In genomic region chr20:18728165-18728866, GRCh38 we compare ENCODE assay signal across 14 cellular contexts.
DNase-seq lines count a peak whose midpoint lies in the region; ATAC-seq and TF ChIP-seq lines count a peak whose summit lies in the region.
"Had no signal": no experiment of that assay in that cellular context is flagged by ENCODE, and none has a peak within 500 bp of the region (broad histone marks: within the 10 kb centered on the region; RNA-seq: fewer than 3 reads in every experiment).

No MANE protein-coding gene starts in this region.

- TF ChIP-seq CTCF in OCI-LY7 (conservative IDR thresholded peaks at IDR 0.05; ENCODE audit: low read length) (no peak), vagina (IDR thresholded peaks at IDR 0.05) (no peak)

- no peak for TF ChIP-seq POLR2A in vagina (IDR thresholded peaks at IDR 0.05)

- CTCF ChIA-PET in OCI-LY7 (lab: Charles Lee; ENCODE audit: unreplicated experiment), result no interaction called here

- DNase-seq in OCI-LY7 (ENCODE audit: low spot score) (peak; percentile 79), vagina (ENCODE audit: extremely low spot score in 2 of 2) (no peak), SHP77 (lab: John Stamatoyannopoulos, UW) (no peak), DMS53 (lab: John Stamatoyannopoulos, UW) (no peak), NCI-H1417 (lab: John Stamatoyannopoulos, UW) (no peak)
- DNase-seq: Calu3, heart left ventricle, NCI-H2081 treated with DMSO at 0.1 percent for 48 hours, T-helper 2 cell had no signal

- peak overlapping the region; percentile 28; the same call in 1 of the 2 replicates for H2AFZ ChIP-seq in OCI-LY7 (ENCODE audit: low read length)

- H3K36me3 ChIP-seq in OCI-LY7 (ENCODE audit: insufficient read depth, low read length) (no peaks in the 10 kb centered on the region), vagina (no peaks in the 10 kb centered on the region)
- H3K36me3 ChIP-seq: heart left ventricle, tibial nerve had no signal

- H3K79me2 ChIP-seq in OCI-LY7 (ENCODE audit: insufficient read depth, low read depth, low read length), result no peaks in the 10 kb centered on the region

- ATAC-seq in GM18511 (IDR thresholded peaks at IDR 0.05; ENCODE audit: unreplicated experiment) (peak; percentile 96), GM21423 (IDR thresholded peaks at IDR 0.05; ENCODE audit: unreplicated experiment) (peak; percentile 92), HG03097 (IDR thresholded peaks at IDR 0.05; ENCODE audit: low FRiP score, unreplicated experiment) (peak; percentile 87)
- ATAC-seq: heart left ventricle had no signal

- POLR2A ChIA-PET in OCI-LY7 (lab: Charles Lee), result interaction anchor here (0.6 kb wide), 1 partner anchor 1150 kb away, joined by 4 read pairs; no protein-coding TSS in a partner anchor

- H3K4me2 ChIP-seq in OCI-LY7 (ENCODE audit: low read length), result peak overlapping the region; percentile 66

- H3K9me2 ChIP-seq in OCI-LY7 (ENCODE audit: insufficient read depth, low read length), result no peaks in the 10 kb centered on the region

- H3K4me1 ChIP-seq in OCI-LY7 (ENCODE audit: insufficient read depth, low read length, poor library complexity, severe bottlenecking), result peaks cover 41% of the 10 kb centered on the region
- no peaks in the 10 kb centered on the region for H3K4me1 ChIP-seq in vagina
- H3K4me1 ChIP-seq: tibial nerve had no signal

- no TSS peak for BruUV-seq in OCI-LY7 (replicated peaks; lab: Mats Ljungman, UMichigan)

- H3K27me3 ChIP-seq in vagina, result no peaks in the 10 kb centered on the region
- H3K27me3 ChIP-seq: heart left ventricle, tibial nerve had no signal

- H3K9me3 ChIP-seq in OCI-LY7 (ENCODE audit: low read length), result no peaks in the 10 kb centered on the region
- H3K9me3 ChIP-seq in vagina, result no peaks in the 10 kb centered on the region
- H3K9me3 ChIP-seq: heart left ventricle, tibial nerve had no signal

- H3K27ac ChIP-seq in OCI-LY7 (ENCODE audit: low read depth, low read length, poor library complexity, severe bottlenecking), result peak overlapping the region; percentile 63
- H3K27ac ChIP-seq in vagina, result no peak overlapping the region
- H3K27ac ChIP-seq: coronary artery, heart left ventricle, tibial nerve had no signal

- intact Hi-C loops in OCI-LY7 (cut with micrococcal nuclease; ENCODE audit: unreplicated experiment), result no loop called here
- intact Hi-C loops in vagina (cut with DNase I), result no loop called here

- no peaks in the 10 kb centered on the region for H4K20me1 ChIP-seq in OCI-LY7 (ENCODE audit: insufficient read depth, low read length)

- H3K4me3 ChIP-seq in OCI-LY7 (ENCODE audit: low read depth, low read length, poor library complexity, severe bottlenecking), result peak overlapping the region; percentile 24
- no peak overlapping the region for H3K4me3 ChIP-seq in vagina
- H3K4me3 ChIP-seq: coronary artery, heart left ventricle, tibial nerve had no signal
